Comparison of ENCODE assay signal across 12 cellular contexts in genomic region chr10:29948971-29949370, GRCh38.
DNase-seq lines count a peak whose midpoint lies in the region; ATAC-seq and TF ChIP-seq lines count a peak whose summit lies in the region.
"Had no signal": no experiment of that assay in that cellular context is flagged by ENCODE, and none has a peak within 500 bp of the region (broad histone marks: within the 10 kb centered on the region; RNA-seq: fewer than 3 reads in every experiment).

No MANE protein-coding gene starts in this region.

- peak overlapping the region; percentile 97 for H3K14ac ChIP-seq in IMR-90 (replicated peaks; ENCODE audit: low read depth, low read length)

- dilution Hi-C loops in IMR-90 (cut with HindIII; ENCODE audit: low sequenced_read_pairs, unreplicated experiment), result no loop called here

- H3K36me3 Mint-ChIP-seq in Calu3 (ENCODE audit: insufficient read depth, unreplicated experiment) (peaks cover 4% of the 10 kb centered on the region), MCF 10A (ENCODE audit: insufficient read depth, unreplicated experiment) (peaks cover 4% of the 10 kb centered on the region), nephron (ENCODE audit: low read depth) (no peaks in the 10 kb centered on the region)

- peak overlapping the region; percentile 99 for H2BK120ac ChIP-seq in IMR-90 (ENCODE audit: low read depth, low read length)

- H3K4ac ChIP-seq in IMR-90 (ENCODE audit: low read depth, low read length), result peak overlapping the region; percentile 97

- peak overlapping the region; percentile 90 for H2BK5ac ChIP-seq in IMR-90 (ENCODE audit: low read depth, low read length, poor library complexity, severe bottlenecking)

- H3K27me3 ChIP-seq in IMR-90 (ENCODE audit: control insufficient read depth, insufficient read depth, low read length), result no peaks in the 10 kb centered on the region

- H3K36me3 ChIP-seq in IMR-90 (ENCODE audit: control insufficient read depth, insufficient read depth, low read length), result no peaks in the 10 kb centered on the region
- H3K36me3 ChIP-seq: WERI-Rb-1 had no signal

- no peaks in the 10 kb centered on the region for H3K79me1 ChIP-seq in IMR-90 (ENCODE audit: low read depth in 1 of 2, low read length in 2 of 2)

- no peaks in the 10 kb centered on the region for H4K20me1 ChIP-seq in IMR-90 (ENCODE audit: insufficient read depth, low read length)

- no peaks in the 10 kb centered on the region for H3K27me3 Mint-ChIP-seq in Calu3 (ENCODE audit: unreplicated experiment)
- H3K27me3 Mint-ChIP-seq in MCF 10A (ENCODE audit: insufficient read depth, unreplicated experiment), result no peaks in the 10 kb centered on the region
- no peaks in the 10 kb centered on the region for H3K27me3 Mint-ChIP-seq in nephron (ENCODE audit: low read depth)

- peak overlapping the region; percentile 93; the same call in 2 of the 3 replicates for H2BK15ac ChIP-seq in IMR-90 (ENCODE audit: low read depth, low read length)

- TF ChIP-seq POLR2A in IMR-90 (IDR thresholded peaks at IDR 0.05; ENCODE audit: low read depth, low read length), result no peak

- peak overlapping the region; percentile 6 for H2AK9ac ChIP-seq in IMR-90 (replicated peaks; ENCODE audit: low read depth, low read length, poor library complexity)

- H3K18ac ChIP-seq in IMR-90 (ENCODE audit: low read depth, low read length), result peak overlapping the region; percentile 99

- H3K4me3 ChIP-seq in IMR-90 (ENCODE audit: insufficient read depth, low read depth, low read length), result no peak overlapping the region

- H3K4me1 ChIP-seq in IMR-90 (ENCODE audit: control insufficient read depth, insufficient read depth, low read length), result peaks cover 36% of the 10 kb centered on the region

- H2AFZ ChIP-seq in IMR-90 (replicated peaks; ENCODE audit: low read length, poor library complexity), result peak overlapping the region; percentile 1

- H4K8ac ChIP-seq in IMR-90 (ENCODE audit: low read depth in 2 of 2, low read length in 2 of 2), result peak overlapping the region; percentile 89 to 91

- TF ChIP-seq RAD21 in IMR-90 (IDR thresholded peaks at IDR 0.05; ENCODE audit: low read length), result no peak

- H3K9me1 ChIP-seq in IMR-90 (ENCODE audit: insufficient read depth, low read length), result peaks cover 29% of the 10 kb centered on the region

- H4K5ac ChIP-seq in IMR-90 (ENCODE audit: low read depth, low read length), result peak overlapping the region; percentile 99

- H3K27ac Mint-ChIP-seq in Calu3 (ENCODE audit: unreplicated experiment) (peak overlapping the region; percentile 85), MCF 10A (ENCODE audit: low read depth, unreplicated experiment) (peak overlapping the region; percentile 99), nephron (peak overlapping the region; percentile 59 to 86 (median 82))

- CTCF ChIA-PET in Calu3 (lab: Charles Lee), result interaction anchor here (0.6 to 1.6 kb wide), 6 partner anchors 49 to 313 kb away, joined by 3 to 4 read pairs (median 3); no protein-coding TSS in a partner anchor
- CTCF ChIA-PET in IMR-90 (lab: Yijun Ruan, JAX), result interaction anchor here (0.7 to 1.1 kb wide), 3 partner anchors 49 to 435 kb away, joined by 3 read pairs; no protein-coding TSS in a partner anchor
- CTCF ChIA-PET in MCF 10A (lab: Yijun Ruan, JAX), result interaction anchor here (0.5 to 2.9 kb wide), 6 partner anchors 49 to 433 kb away, joined by 3 to 21 read pairs (median 3); no protein-coding TSS in a partner anchor

- POLR2A ChIA-PET in IMR-90 (lab: Charles Lee; ENCODE audit: unreplicated experiment) (no interaction called here), MCF 10A (lab: Yijun Ruan, JAX) (interaction anchor here (0.5 to 6.5 kb wide), 19 partner anchors 15 to 612 kb away, joined by 3 to 52 read pairs (median 4); partner anchors contain the start of gene SVIL)

- peak overlapping the region; percentile 86 for H3K4me2 ChIP-seq in IMR-90 (ENCODE audit: low read depth, low read length)

- no peak for TF ChIP-seq CTCF in Calu3 (IDR thresholded peaks at IDR 0.05; ENCODE audit: unreplicated experiment)
- TF ChIP-seq CTCF in IMR-90 (conservative IDR thresholded peaks at IDR 0.05; ENCODE audit: low read depth, low read length), result no peak
- TF ChIP-seq CTCF in MCF 10A (IDR thresholded peaks at IDR 0.05; ENCODE audit: unreplicated experiment), result no peak
- no peak for TF ChIP-seq CTCF in nephron (IDR thresholded peaks at IDR 0.05; ENCODE audit: unreplicated experiment in 3 of 3)

- DNase-seq in Calu3, result peak; percentile 15
- DNase-seq in IMR-90, result no peak
- peak; percentile 89 for DNase-seq in MCF 10A (ENCODE audit: unreplicated experiment)
- DNase-seq in OCI-M2 (lab: John Stamatoyannopoulos, UW; ENCODE audit: unreplicated experiment), result no peak
- DNase-seq in NOMO-1 (lab: John Stamatoyannopoulos, UW; ENCODE audit: unreplicated experiment in 2 of 2), result no peak
- no peak for DNase-seq in activated CD4-positive, CD25-positive, alpha-beta regulatory T cell treated with anti-CD3 and anti-CD28 coated beads, Interleukin-2, amount 50 U/mL, for 72 hours
- DNase-seq in SHP77 treated with DMSO at 0.1 percent for 48 hours (lab: John Stamatoyannopoulos, UW), result no peak
- DNase-seq: caudate nucleus, DND-41, NCI-H510A treated with DMSO at 0.1 percent for 48 hours, WERI-Rb-1 had no signal

- H2AK5ac ChIP-seq in IMR-90 (ENCODE audit: low read depth, low read length), result peak overlapping the region; percentile 95

- H3K9ac ChIP-seq in IMR-90 (ENCODE audit: low read depth, low read length), result peak overlapping the region; percentile 74

- peak overlapping the region; percentile 98 for H4K91ac ChIP-seq in IMR-90 (ENCODE audit: insufficient read depth, low read depth, low read length)

- peak overlapping the region; percentile 94 for H3K23ac ChIP-seq in IMR-90 (ENCODE audit: low read depth, low read length)

- no peaks in the 10 kb centered on the region for H3K9me3 Mint-ChIP-seq in Calu3 (ENCODE audit: low read depth, unreplicated experiment)
- H3K9me3 Mint-ChIP-seq in MCF 10A (ENCODE audit: unreplicated experiment), result peaks cover 7% of the 10 kb centered on the region
- no peaks in the 10 kb centered on the region for H3K9me3 Mint-ChIP-seq in nephron

- BruUV-seq in Calu3 (replicated peaks; lab: Mats Ljungman, UMichigan) (no TSS peak), IMR-90 (replicated peaks; lab: Mats Ljungman, UMichigan) (no TSS peak), MCF 10A (replicated peaks; lab: Mats Ljungman, UMichigan) (no TSS peak)

- H3K27ac ChIP-seq in IMR-90 (ENCODE audit: insufficient read depth, low read length), result peak overlapping the region; percentile 99
- H3K27ac ChIP-seq: WERI-Rb-1 had no signal

- WGBS in IMR-90 (ENCODE audit: extremely low coverage in 2 of 2, insufficient read length in 1 of 2), 2 experiments, result 19% methylated on average over 5 of the region's 5 CpGs; no CpG with 5 or more reads in 1 of the 2 experiments

- in situ Hi-C loops in IMR-90 (cut with MboI; ENCODE audit: low sequenced_read_pairs), result no loop called here

- H3K4me1 Mint-ChIP-seq in Calu3 (ENCODE audit: low read depth, unreplicated experiment) (peaks cover 48% of the 10 kb centered on the region), MCF 10A (ENCODE audit: insufficient read depth, unreplicated experiment) (peaks cover 75% of the 10 kb centered on the region), nephron (peaks cover 36% of the 10 kb centered on the region)

- peak overlapping the region; percentile 98 for H2BK20ac ChIP-seq in IMR-90 (ENCODE audit: low read depth, low read length)

- no peak; the same call in 1 of the 2 replicates for ATAC-seq in IMR-90 (ENCODE audit: low read depth)

- peak overlapping the region; percentile 88 for H3K56ac ChIP-seq in IMR-90 (ENCODE audit: extremely low read depth, insufficient read depth, low read length)

- H3K9me3 ChIP-seq in IMR-90 (ENCODE audit: control insufficient read depth, insufficient read depth, low read length), result no peaks in the 10 kb centered on the region

- H3K4me3 Mint-ChIP-seq in Calu3 (ENCODE audit: low read depth, unreplicated experiment) (no peak overlapping the region), MCF 10A (ENCODE audit: unreplicated experiment) (peak overlapping the region; percentile 61), nephron (no peak overlapping the region)

- intact Hi-C loops in Calu3 (cut with micrococcal nuclease; ENCODE audit: unreplicated experiment) (loop anchor here (1.0 to 5.0 kb wide), 2 partner anchors 53 to 86 kb away; no protein-coding TSS in a partner anchor), IMR-90 (cut with micrococcal nuclease) (loop anchor here (5.0 kb wide), 1 partner anchor 137 kb away; no protein-coding TSS in a partner anchor), MCF 10A (cut with micrococcal nuclease) (loop anchor here (5.0 kb wide), 1 partner anchor 212 kb away; no protein-coding TSS in a partner anchor)

TF ChIP-seq in IMR-90, 13 proteins besides CTCF, POLR2A, EP300 and RAD21 (continues in another document):
- TF ChIP-seq CEBPB (IDR thresholded peaks at IDR 0.05; ENCODE audit: low read depth, low read length) (no peak), RFX5 (IDR thresholded peaks at IDR 0.05; ENCODE audit: low read depth, low read length) (no peak), CHD1 (IDR thresholded peaks at IDR 0.05; ENCODE audit: low read depth, low read length) (no peak), ELK1 (IDR thresholded peaks at IDR 0.05; ENCODE audit: borderline replicate concordance, low read depth, low read length) (no peak), MAFK (IDR thresholded peaks at IDR 0.05; ENCODE audit: low read depth, low read length) (no peak), USF2 (IDR thresholded peaks at IDR 0.05; ENCODE audit: low read depth, low read length) (no peak), MAZ (IDR thresholded peaks at IDR 0.05; ENCODE audit: borderline replicate concordance, low read depth, low read length) (no peak), BHLHE40 (IDR thresholded peaks at IDR 0.05; ENCODE audit: low read depth, low read length) (no peak), SMC3 (IDR thresholded peaks at IDR 0.05; ENCODE audit: low read depth, low read length) (no peak), MXI1 (IDR thresholded peaks at IDR 0.05; ENCODE audit: borderline replicate concordance, low read depth, low read length) (no peak)

Comparison
In these comparisons a context has a peak if more than half of its experiments do, and no peak if none do; other contexts are left out.
1. DNase-seq: peak in Calu3 (single experiment) and MCF 10A (single experiment); none in IMR-90 (single experiment), OCI-M2 (single experiment), NOMO-1 (0 of 2), activated CD4-positive, CD25-positive, alpha-beta regulatory T cell treated with anti-CD3 and anti-CD28 coated beads, Interleukin-2, amount 50 U/mL, for 72 hours (single experiment) and SHP77 treated with DMSO at 0.1 percent for 48 hours (single experiment).
2. Peak in every context shown above with its lines, with median percentiles within 50 percentile points of each other: H3K27ac Mint-ChIP-seq.